In genomic region chr1:84181350-84182005, GRCh38 we compare ENCODE assay signal across 23 cellular contexts.
"Had no signal": no experiment of that assay in that cellular context is flagged by ENCODE, and none has a peak within 500 bp of the region (broad histone marks: within the 10 kb centered on the region; RNA-seq: fewer than 3 reads in every experiment).

No MANE protein-coding gene starts in this region.

- H3K4me3 Mint-ChIP-seq: activated CD4-positive, alpha-beta T cell treated with anti-CD3 and anti-CD28 coated beads, Interleukin-2, amount 10 ng/mL, durations not matched to agents 7 days and 5 days; activated CD8-positive, alpha-beta T cell treated with anti-CD3 and anti-CD28 coated beads for 36 hours; activated T-helper 1 cell treated with anti-CD3 and anti-CD28 coated beads, Interleukin-12 subunit alpha, Interleukin-12 subunit beta, Interleukin-2, Interleukin-4 antibody, amounts not matched to agents 30 ng/mL and 10 ng/mL and 1 ng/mL, durations not matched to agents 14 hours and 24 hours and 36 hours; endodermal cell; nephron had no signal

- H3K4me1 Mint-ChIP-seq: activated CD4-positive, alpha-beta T cell treated with anti-CD3 and anti-CD28 coated beads, Interleukin-2, amount 10 ng/mL, durations not matched to agents 7 days and 5 days; endodermal cell; nephron had no signal

- H3K27ac ChIP-seq: adrenal gland, coronary artery, esophagus squamous epithelium, gastrocnemius medialis, heart right ventricle, lower lobe of right lung, parathyroid adenoma, right lobe of liver, skin epidermis, thyroid gland, WERI-Rb-1 had no signal

- ATAC-seq: activated CD8-positive, alpha-beta T cell treated with anti-CD3 and anti-CD28 coated beads for 36 hours; activated naive CD4-positive, alpha-beta T cell treated with anti-CD3 and anti-CD28 coated beads, Interleukin-2, amount 50 U/mL, for 72 hours; gastrocnemius medialis; heart right ventricle; left lobe of liver; lower lobe of right lung; right lobe of liver had no signal

- H3K9me3 ChIP-seq: adrenal gland, esophagus squamous epithelium, gastrocnemius medialis, heart right ventricle, lower lobe of right lung, right lobe of liver, SK-N-SH, thyroid gland had no signal

- H3K9me3 Mint-ChIP-seq: activated CD4-positive, alpha-beta T cell treated with anti-CD3 and anti-CD28 coated beads, Interleukin-2, amount 10 ng/mL, durations not matched to agents 7 days and 5 days; endodermal cell had no signal

- H3K27me3 ChIP-seq: adrenal gland, esophagus squamous epithelium, gastrocnemius medialis, heart right ventricle, right lobe of liver, thyroid gland had no signal

- H3K27me3 Mint-ChIP-seq: activated CD4-positive, alpha-beta T cell treated with anti-CD3 and anti-CD28 coated beads, Interleukin-2, amount 10 ng/mL, durations not matched to agents 7 days and 5 days; activated CD8-positive, alpha-beta T cell treated with anti-CD3 and anti-CD28 coated beads for 36 hours had no signal

- H3K27ac Mint-ChIP-seq: activated CD4-positive, alpha-beta T cell treated with anti-CD3 and anti-CD28 coated beads, Interleukin-2, amount 10 ng/mL, durations not matched to agents 7 days and 5 days; activated CD8-positive, alpha-beta T cell treated with anti-CD3 and anti-CD28 coated beads for 36 hours; activated naive CD4-positive, alpha-beta T cell treated with anti-CD3 and anti-CD28 coated beads, Interleukin-2, amount 50 U/mL, for 72 hours; activated T-helper 1 cell treated with anti-CD3 and anti-CD28 coated beads, Interleukin-12 subunit alpha, Interleukin-12 subunit beta, Interleukin-2, Interleukin-4 antibody, amounts not matched to agents 30 ng/mL and 10 ng/mL and 1 ng/mL, durations not matched to agents 14 hours and 24 hours and 36 hours; endodermal cell; nephron had no signal

- H3K4me1 ChIP-seq: adrenal gland, esophagus squamous epithelium, gastrocnemius medialis, heart right ventricle, lower lobe of right lung, parathyroid adenoma, right lobe of liver, thyroid gland had no signal

- DNase-seq: activated CD4-positive, alpha-beta T cell treated with anti-CD3 and anti-CD28 coated beads, Interleukin-2, amount 10 ng/mL, durations not matched to agents 7 days and 5 days; activated CD4-positive, CD25-positive, alpha-beta regulatory T cell treated with anti-CD3 and anti-CD28 coated beads, Interleukin-2, amount 50 U/mL, for 72 hours; activated CD8-positive, alpha-beta T cell treated with anti-CD3 and anti-CD28 coated beads for 36 hours; activated gamma-delta T cell; adrenal gland; endodermal cell; esophagus squamous epithelium; gastrocnemius medialis; heart right ventricle; kidney; lower lobe of right lung; right lobe of liver; SK-N-SH; stimulated activated CD4-positive, alpha-beta T cell treated with anti-CD3 and anti-CD28 coated beads, Interleukin-1b, Interleukin-23, amount 100 ng/mL, for 48 hours; thyroid gland; WERI-Rb-1 had no signal

- H3K36me3 ChIP-seq: adrenal gland, gastrocnemius medialis, lower lobe of right lung, right lobe of liver, thyroid gland, WERI-Rb-1 had no signal

- H3K4me3 ChIP-seq: adrenal gland, coronary artery, esophagus squamous epithelium, gastrocnemius medialis, heart right ventricle, lower lobe of right lung, right lobe of liver, skin epidermis, thyroid gland had no signal
